ENCODE assay signal across 10 cellular contexts in the genomic region with DNA sequence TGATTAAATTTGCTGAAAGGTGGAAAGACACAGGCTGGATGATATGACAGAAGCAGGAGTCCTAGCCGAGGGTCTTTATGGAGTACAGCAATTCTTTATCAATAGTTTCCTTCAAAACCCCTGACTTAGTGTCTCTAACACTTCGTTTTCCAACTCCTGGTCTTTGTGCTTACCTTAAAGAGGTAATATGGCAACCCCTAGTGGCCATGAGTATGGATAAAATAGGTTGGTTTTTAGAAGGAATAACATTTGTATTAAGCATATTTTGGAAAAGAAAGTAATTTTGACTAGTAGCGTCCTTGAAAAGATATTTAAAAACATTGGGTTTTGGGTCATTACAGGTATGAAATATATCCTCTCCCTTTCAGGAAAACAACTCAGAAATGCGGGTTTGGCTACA. TPM values are rescaled to one million over a fixed set of nuclear protein-coding genes. Genes with fewer than 3 reads are reported as not detected.
DNase-seq lines count a peak whose midpoint lies in the region; TF ChIP-seq lines count a peak whose summit lies in the region.
"Had no signal": no experiment of that assay in that cellular context is flagged by ENCODE, and none has a peak within 500 bp of the region (broad histone marks: within the 10 kb centered on the region; RNA-seq: fewer than 3 reads in every experiment).

No MANE protein-coding gene starts in this region.

- H3K9ac ChIP-seq in Loucy (ENCODE audit: low read depth, low read length, poor library complexity, severe bottlenecking), result no peak overlapping the region

- DNase-seq in NCI-H2227 (lab: John Stamatoyannopoulos, UW; ENCODE audit: unreplicated experiment) (peak; percentile 0), NCI-H2227 treated with DMSO at 0.1 percent for 48 hours (lab: John Stamatoyannopoulos, UW) (no peak), cerebellar cortex (ENCODE audit: low spot score) (peak; percentile 15), renal cortical epithelial cell (ENCODE audit: low read depth) (peak; percentile 11), C1 segment of cervical spinal cord (lab: John Stamatoyannopoulos, UW) (no peak), DMS153 treated with DMSO at 0.1 percent for 48 hours (lab: John Stamatoyannopoulos, UW; ENCODE audit: unreplicated experiment) (no peak), amniotic stem cell (lab: John Stamatoyannopoulos, UW) (no peak)

- no peaks in the 10 kb centered on the region for H4K20me1 ChIP-seq in Loucy (ENCODE audit: insufficient read depth, low read length, poor library complexity, severe bottlenecking)

- H3K9me3 ChIP-seq in Loucy (ENCODE audit: insufficient read depth, low read depth, low read length), result no peaks in the 10 kb centered on the region

- no peaks in the 10 kb centered on the region for H3K4me1 ChIP-seq in Loucy (ENCODE audit: insufficient read depth, low read length, poor library complexity, severe bottlenecking)

- H3K79me2 ChIP-seq in Loucy (ENCODE audit: insufficient read depth, low read length), result no peaks in the 10 kb centered on the region

- no peaks in the 10 kb centered on the region for H3K27me3 ChIP-seq in Loucy (ENCODE audit: insufficient read depth, low read length, poor library complexity, severe bottlenecking)

- no peak overlapping the region; the same call in 1 of the 2 replicates for H2AFZ ChIP-seq in Loucy (ENCODE audit: low read length)

- no peak overlapping the region for H3K4me2 ChIP-seq in Loucy (ENCODE audit: low read depth, low read length, poor library complexity, severe bottlenecking)

- H3K4me3 ChIP-seq in Loucy (ENCODE audit: low read length, poor library complexity, severe bottlenecking), result no peak overlapping the region

- peak; percentile 66 for TF ChIP-seq CTCF in Loucy (conservative IDR thresholded peaks at IDR 0.05; ENCODE audit: low read length)

- H3F3A ChIP-seq in Loucy (ENCODE audit: low read depth), result no peaks in the 10 kb centered on the region

- no peaks in the 10 kb centered on the region for H3K36me3 ChIP-seq in Loucy (ENCODE audit: insufficient read depth, low read length)

- no peaks in the 10 kb centered on the region for H3K9me2 ChIP-seq in Loucy (replicated peaks; ENCODE audit: low read depth, low read length)

RNA-seq across cellular contexts. Expression of gene VGLL2, which starts 51.9 kb away (rescaled TPM):
- total RNA-seq in renal cortical epithelial cell, result 0.17 TPM in 1 of 2 replicates, not detected in the other
- total RNA-seq: activated CD8-positive, alpha-beta memory T cell treated with anti-CD3 and anti-CD28 coated beads for 36 hours; B cell had no signal

Comparison
In these comparisons a context has a peak if more than half of its experiments do, and no peak if none do; other contexts are left out.
1. DNase-seq: peak in NCI-H2227 (single experiment), cerebellar cortex (single experiment) and renal cortical epithelial cell (single experiment); none in NCI-H2227 treated with DMSO at 0.1 percent for 48 hours (single experiment), C1 segment of cervical spinal cord (0 of 14), DMS153 treated with DMSO at 0.1 percent for 48 hours (single experiment) and amniotic stem cell (single experiment).